Comparison of ENCODE assay signal across 8 cellular contexts in genomic region chr14:73949752-73950734, GRCh38. TPM values are rescaled to one million over a fixed set of nuclear protein-coding genes. Genes with fewer than 3 reads are reported as not detected.
DNase-seq lines count a peak whose midpoint lies in the region; ATAC-seq and TF ChIP-seq lines count a peak whose summit lies in the region.

Gene COQ6 (plus strand): TSS chr14:73950302. CDS start chr14:73950333, 31 bp downstream.
Gene FAM161B (minus strand): TSS chr14:73950094. CDS start chr14:73950026, 68 bp downstream.

- no peak for TF ChIP-seq EP300 in SK-N-SH (IDR thresholded peaks at IDR 0.05; ENCODE audit: borderline replicate concordance in 1 of 2, low read depth in 1 of 2, low read length in 1 of 2)

- H3K4me3 Mint-ChIP-seq in activated naive CD8-positive, alpha-beta T cell: peak within 1 kb of the TSS; percentile 96
- H3K4me3 Mint-ChIP-seq in glutamatergic neuron (ENCODE audit: unreplicated experiment): peak within 1 kb of the TSS; percentile 94

- no peaks in the 10 kb centered on the region for H3K27me3 Mint-ChIP-seq in activated naive CD8-positive, alpha-beta T cell
- no peaks in the 10 kb centered on the region for H3K27me3 Mint-ChIP-seq in glutamatergic neuron (ENCODE audit: unreplicated experiment)

- peak within 1 kb of the TSS; percentile 85 for H3K4me2 ChIP-seq in SK-N-SH
- H3K4me2 ChIP-seq in osteoblast (ENCODE audit: insufficient read depth, low read length): peak within 1 kb of the TSS; percentile 88

- peak; percentile 21 for TF ChIP-seq CTCF in GM10248 (IDR thresholded peaks at IDR 0.05; ENCODE audit: control extremely low read depth, extremely low read depth, low read depth, missing control alignments)
- TF ChIP-seq CTCF in SK-N-SH (IDR thresholded peaks at IDR 0.05): peak; percentile 23
- no peak for TF ChIP-seq CTCF in glutamatergic neuron (IDR thresholded peaks at IDR 0.05; ENCODE audit: partially characterized antibody, unreplicated experiment)
- TF ChIP-seq CTCF in osteoblast (IDR thresholded peaks at IDR 0.05; ENCODE audit: extremely low read depth, low read depth, low read length): no peak

- H3K9me2 ChIP-seq in SK-N-SH: no peaks in the 10 kb centered on the region

- no peaks in the 10 kb centered on the region for H3K9me3 ChIP-seq in SK-N-SH
- no peaks in the 10 kb centered on the region for H3K9me3 ChIP-seq in osteoblast (ENCODE audit: low read depth, low read length)
- H3K9me3 ChIP-seq in thymus (ENCODE audit: control insufficient read depth): no peaks in the 10 kb centered on the region

- ATAC-seq in HG02571 (IDR thresholded peaks at IDR 0.05; ENCODE audit: unreplicated experiment): peak; percentile 85

- peaks cover 23% of the 10 kb centered on the region for H3K4me1 Mint-ChIP-seq in activated naive CD8-positive, alpha-beta T cell (ENCODE audit: low read depth)
- peaks cover 3% of the 10 kb centered on the region for H3K4me1 Mint-ChIP-seq in glutamatergic neuron (ENCODE audit: low read depth, unreplicated experiment)

- H3K36me3 ChIP-seq in SK-N-SH (replicated peaks in 1 of 2; ENCODE audit: control insufficient read depth in 1 of 2, insufficient read depth in 2 of 2, low read length in 1 of 2): peaks cover 9 to 12% of the 10 kb centered on the region in 2 experiments
- H3K36me3 ChIP-seq in osteoblast (ENCODE audit: insufficient read depth, low read length): peaks cover 4% of the 10 kb centered on the region
- H3K36me3 ChIP-seq in thymus (ENCODE audit: control insufficient read depth, insufficient read depth): peaks cover 6% of the 10 kb centered on the region

- H3K9me3 Mint-ChIP-seq in activated naive CD8-positive, alpha-beta T cell (ENCODE audit: low read depth): no peaks in the 10 kb centered on the region
- H3K9me3 Mint-ChIP-seq in glutamatergic neuron (ENCODE audit: unreplicated experiment): peaks cover 7% of the 10 kb centered on the region

- peak within 1 kb of the TSS; percentile 85 for H3K9ac ChIP-seq in SK-N-SH

- DNase-seq in GM10248 (ENCODE audit: extremely low spot score) (peak; percentile 89), NCI-H1048 (lab: John Stamatoyannopoulos, UW) (peak; percentile 95), SK-N-SH (peak; percentile 92), glutamatergic neuron (peak; percentile 89), osteoblast (ENCODE audit: insufficient read length, low spot score, missing footprints) (peak; percentile 98)

- no peaks in the 10 kb centered on the region for H3K36me3 Mint-ChIP-seq in activated naive CD8-positive, alpha-beta T cell
- H3K36me3 Mint-ChIP-seq in glutamatergic neuron (ENCODE audit: unreplicated experiment): no peaks in the 10 kb centered on the region

- peaks cover 6% of the 10 kb centered on the region for H3F3A ChIP-seq in SK-N-SH (replicated peaks; ENCODE audit: insufficient read depth)

- peak within 1 kb of the TSS; percentile 89 for H3K27ac Mint-ChIP-seq in activated naive CD8-positive, alpha-beta T cell
- H3K27ac Mint-ChIP-seq in glutamatergic neuron (ENCODE audit: unreplicated experiment): peak within 1 kb of the TSS; percentile 83

- H3K4me1 ChIP-seq in SK-N-SH (ENCODE audit: control insufficient read depth in 1 of 2, insufficient read depth in 2 of 2, low read depth in 1 of 2, low read length in 1 of 2) (peaks cover 0 to 6% of the 10 kb centered on the region in 2 experiments; a peak in 2 of 4 replicates), osteoblast (ENCODE audit: insufficient read depth, low read length) (peaks cover 4% of the 10 kb centered on the region), thymus (ENCODE audit: control insufficient read depth, insufficient read depth, low read length) (peaks cover 3% of the 10 kb centered on the region)

- TF ChIP-seq RAD21 in SK-N-SH (IDR thresholded peaks at IDR 0.05; ENCODE audit: low read length): no peak

- H4K20me1 ChIP-seq in SK-N-SH (ENCODE audit: insufficient read depth): no peaks in the 10 kb centered on the region
- H4K20me1 ChIP-seq in osteoblast (ENCODE audit: insufficient read depth, low read length): no peaks in the 10 kb centered on the region

- H2AFZ ChIP-seq in SK-N-SH (ENCODE audit: low read depth) (peak within 1 kb of the TSS; percentile 71), osteoblast (ENCODE audit: low read length) (peak within 1 kb of the TSS; percentile 99)

- H3K4me3 ChIP-seq in SK-N-SH (ENCODE audit: low read depth in 2 of 2, low read length in 1 of 2): peak within 1 kb of the TSS; percentile 72 to 85
- H3K4me3 ChIP-seq in osteoblast (ENCODE audit: insufficient read depth, low read length): peak within 1 kb of the TSS; percentile 100
- peak within 1 kb of the TSS; percentile 82 for H3K4me3 ChIP-seq in thymus (ENCODE audit: low read length)

- WGBS in SK-N-SH (ENCODE audit: low lambda C conversion rate): 1% methylated on average over 46 of the region's 70 CpGs
- WGBS in thymus: under 1% methylated on average over 70 of the region's 70 CpGs

- H3K79me2 ChIP-seq in SK-N-SH (ENCODE audit: insufficient read depth): peaks cover 34% of the 10 kb centered on the region
- H3K79me2 ChIP-seq in osteoblast (ENCODE audit: insufficient read depth, low read length): peaks cover 19% of the 10 kb centered on the region

- CTCF ChIA-PET in GM10248 (lab: Yijun Ruan, JAX) (interaction anchor here (0.7 to 1.3 kb wide), 6 partner anchors 8 to 52 kb away, joined by 3 to 5 read pairs (median 4); no protein-coding TSS in a partner anchor), SK-N-SH (lab: Yijun Ruan, JAX) (interaction anchor here (0.7 to 2.1 kb wide), 4 partner anchors 9 to 226 kb away, joined by 3 to 7 read pairs (median 5); no protein-coding TSS in a partner anchor)

- POLR2A ChIA-PET in GM10248 (lab: Yijun Ruan, JAX): interaction anchor here (0.7 kb wide), 1 partner anchor 9 kb away, joined by 3 read pairs; no protein-coding TSS in a partner anchor
- POLR2A ChIA-PET in SK-N-SH (lab: Yijun Ruan, JAX): interaction anchor here (0.7 to 1.0 kb wide), 3 partner anchors 20 to 64 kb away, joined by 3 read pairs; partner anchors contain the start of gene ZNF410

- H3K27me3 ChIP-seq in SK-N-SH (ENCODE audit: insufficient read depth): no peaks in the 10 kb centered on the region
- no peaks in the 10 kb centered on the region for H3K27me3 ChIP-seq in osteoblast (ENCODE audit: insufficient read depth, low read length)
- no peaks in the 10 kb centered on the region for H3K27me3 ChIP-seq in thymus (ENCODE audit: control insufficient read depth, insufficient read depth)

- H3K27ac ChIP-seq in SK-N-SH (ENCODE audit: low read depth in 2 of 2, low read length in 1 of 2) (peak within 1 kb of the TSS; percentile 79 to 90), osteoblast (ENCODE audit: low read depth, low read length) (peak within 1 kb of the TSS; percentile 95), thymus (ENCODE audit: low read depth) (peak within 1 kb of the TSS; percentile 94)

TF ChIP-seq in SK-N-SH, 30 proteins besides CTCF, POLR2A, EP300 and RAD21 (continues in another document):
- TF ChIP-seq NFIC (IDR thresholded peaks at IDR 0.05; ENCODE audit: borderline replicate concordance) (no peak), ZBTB33 (IDR thresholded peaks at IDR 0.05; ENCODE audit: borderline replicate concordance, low read depth) (peak; percentile 79), EZH2phosphoT487 (IDR thresholded peaks at IDR 0.05; ENCODE audit: borderline replicate concordance, low read depth) (no peak), RCOR1 (IDR thresholded peaks at IDR 0.05; ENCODE audit: low read length) (no peak), NRF1 (IDR thresholded peaks at IDR 0.05; ENCODE audit: low read depth, low read length) (peak; percentile 66), ELF1 (IDR thresholded peaks at IDR 0.05) (peak; percentile 87), RXRA (IDR thresholded peaks at IDR 0.05; ENCODE audit: borderline replicate concordance, low read depth) (no peak), YY1 (IDR thresholded peaks at IDR 0.05; ENCODE audit: low read depth) (peak; percentile 90), FOXM1 (IDR thresholded peaks at IDR 0.05; ENCODE audit: low read depth) (no peak), CHD2 (IDR thresholded peaks at IDR 0.05; ENCODE audit: low read length, partially characterized antibody) (peak; percentile 78), MEF2A (IDR thresholded peaks at IDR 0.05; ENCODE audit: borderline replicate concordance, low read depth) (no peak), IRF3 (IDR thresholded peaks at IDR 0.05; ENCODE audit: low read depth, low read length) (peak; percentile 30; the same call in 1 of the 2 replicates)

RNA-seq across cellular contexts. Expression of gene COQ6, which starts in this region (rescaled TPM):
- polyA plus RNA-seq in SK-N-SH (2012; rRNA removed) (38.8 and 55.9 TPM in 2 replicates), thymus (19.5 TPM)
- 29.2 and 35.3 TPM in 2 replicates for polyA plus RNA-seq in SK-N-SH (2012; cell fraction: cytosol; rRNA removed)
- 84.8 and 112 TPM in 2 replicates for polyA plus RNA-seq in SK-N-SH (2012; cell fraction: nucleus; rRNA removed)
- total RNA-seq in glutamatergic neuron (ENCODE audit: unreplicated experiment) (13.7 TPM), osteoblast (23.0 and 23.5 TPM in 2 replicates)

RNA-seq across cellular contexts. Expression of gene FAM161B, which starts in this region (rescaled TPM):
- polyA plus RNA-seq in SK-N-SH (2012; rRNA removed) (1.4 and 2.2 TPM in 2 replicates), thymus (4.1 TPM)
- polyA plus RNA-seq in SK-N-SH (2012; cell fraction: cytosol; rRNA removed): 1.5 and 1.8 TPM in 2 replicates
- 1.5 and 2.3 TPM in 2 replicates for polyA plus RNA-seq in SK-N-SH (2012; cell fraction: nucleus; rRNA removed)
- total RNA-seq in glutamatergic neuron (ENCODE audit: unreplicated experiment) (2.8 TPM), osteoblast (5.1 and 5.6 TPM in 2 replicates)

Comparison
In these comparisons a context has a peak if more than half of its experiments do, and no peak if none do; other contexts are left out.
1. Peak in every context shown above with its lines: DNase-seq, ATAC-seq, H3K4me3 ChIP-seq and H3K27ac ChIP-seq.
2. CTCF ChIP-seq: peak in GM10248 (single experiment) and SK-N-SH (single experiment); none in glutamatergic neuron (single experiment) and osteoblast (single experiment).